ENCODE assay signal across 22 cellular contexts in the genomic region with DNA sequence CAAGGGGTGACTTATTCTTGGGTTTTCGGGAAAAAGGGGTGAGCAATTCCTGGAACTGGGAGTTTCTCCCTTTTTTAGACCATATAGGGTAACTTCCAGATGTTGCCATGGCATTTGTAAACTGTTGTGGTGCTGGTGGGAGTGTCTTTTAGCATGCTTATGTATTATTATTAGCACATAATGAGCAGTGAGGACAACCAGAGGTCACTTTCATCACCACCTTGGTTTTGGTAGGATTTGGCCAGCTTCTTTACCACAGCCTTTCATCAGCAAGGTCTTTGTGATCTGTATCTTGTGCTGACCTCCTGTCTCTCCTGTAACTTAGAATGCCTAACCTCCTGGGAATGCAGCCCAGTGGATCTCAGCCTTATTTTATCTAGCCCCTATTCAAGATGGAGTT. TPM values are rescaled to one million over a fixed set of nuclear protein-coding genes. Genes with fewer than 3 reads are reported as not detected.
"Had no signal": no experiment of that assay in that cellular context is flagged by ENCODE, and none has a peak within 500 bp of the region (broad histone marks: within the 10 kb centered on the region; RNA-seq: fewer than 3 reads in every experiment).

No MANE protein-coding gene starts in this region.

- H3K4me3 Mint-ChIP-seq: activated B cell treated with CpG ODN at 0.5 μM for 24 hours; activated CD4-positive, alpha-beta memory T cell treated with anti-CD3 and anti-CD28 coated beads for 36 hours; activated CD4-positive, alpha-beta T cell treated with anti-CD3 and anti-CD28 coated beads, Interleukin-2, amount 10 ng/mL, durations not matched to agents 7 days and 5 days; activated naive CD4-positive, alpha-beta T cell treated with anti-CD3 and anti-CD28 coated beads for 36 hours; activated naive CD8-positive, alpha-beta T cell; activated T-cell treated with anti-CD3 and anti-CD28 coated beads, Interleukin-2, amount 50 U/mL, for 4 hours; T-helper 17 cell had no signal

- H3K9me3 Mint-ChIP-seq: activated B cell treated with CpG ODN at 0.5 μM for 24 hours; activated CD4-positive, alpha-beta T cell treated with anti-CD3 and anti-CD28 coated beads, Interleukin-2, amount 10 ng/mL, durations not matched to agents 7 days and 5 days had no signal

- H3K9me3 ChIP-seq: Peyer's patch had no signal

- H3K36me3 Mint-ChIP-seq: activated CD4-positive, alpha-beta memory T cell treated with anti-CD3 and anti-CD28 coated beads for 36 hours; activated naive CD8-positive, alpha-beta T cell had no signal

- DNase-seq: activated B cell treated with CpG ODN at 0.5 μM for 24 hours; activated CD4-positive, alpha-beta memory T cell treated with anti-CD3 and anti-CD28 coated beads for 36 hours; activated CD4-positive, alpha-beta T cell treated with anti-CD3 and anti-CD28 coated beads for 1 hour; activated CD4-positive, alpha-beta T cell treated with anti-CD3 and anti-CD28 coated beads, Interleukin-2, amount 10 ng/mL, durations not matched to agents 7 days and 5 days; activated effector memory CD4-positive, alpha-beta T cell treated with anti-CD3 and anti-CD28 coated beads, Interleukin-2, amount 50 U/mL, for 16 hours; activated naive CD4-positive, alpha-beta T cell treated with anti-CD3 and anti-CD28 coated beads for 36 hours; activated T-cell treated with anti-CD3 and anti-CD28 coated beads, Interleukin-2, amount 50 U/mL, for 4 hours; brain microvascular endothelial cell; KBM-7; MM.1S; NCI-H1105; NCI-H1436; NCI-H187; NCI-H2081; NCI-H446; NCI-H524; Peyer's patch; SHP77 treated with DMSO at 0.1 percent for 48 hours; T-helper 17 cell; T1000 had no signal

- H3K27ac ChIP-seq: brain microvascular endothelial cell, cardiac muscle cell, Peyer's patch had no signal

- H3K36me3 ChIP-seq: brain microvascular endothelial cell, cardiac muscle cell, Peyer's patch had no signal

- H3K4me3 ChIP-seq: cardiac muscle cell, Peyer's patch had no signal

- H3K27ac Mint-ChIP-seq: activated B cell treated with CpG ODN at 0.5 μM for 24 hours; activated CD4-positive, alpha-beta memory T cell treated with anti-CD3 and anti-CD28 coated beads for 36 hours; activated CD4-positive, alpha-beta T cell treated with anti-CD3 and anti-CD28 coated beads, Interleukin-2, amount 10 ng/mL, durations not matched to agents 7 days and 5 days; activated naive CD4-positive, alpha-beta T cell treated with anti-CD3 and anti-CD28 coated beads for 36 hours; activated naive CD8-positive, alpha-beta T cell; T-helper 17 cell had no signal

- H3K4me1 Mint-ChIP-seq: activated B cell treated with CpG ODN at 0.5 μM for 24 hours; activated CD4-positive, alpha-beta T cell treated with anti-CD3 and anti-CD28 coated beads, Interleukin-2, amount 10 ng/mL, durations not matched to agents 7 days and 5 days; T-helper 17 cell had no signal

- H3K27me3 ChIP-seq: brain microvascular endothelial cell, cardiac muscle cell, Peyer's patch had no signal

- ATAC-seq: activated T-cell treated with anti-CD3 and anti-CD28 coated beads, Interleukin-2, amount 50 U/mL, for 4 hours; T-helper 17 cell had no signal

RNA-seq across cellular contexts. Expression of gene SPATA31C2, which starts 53.5 kb away (rescaled TPM):
- total RNA-seq: activated B cell treated with CpG ODN at 0.5 μM for 24 hours; activated CD4-positive, alpha-beta memory T cell treated with anti-CD3 and anti-CD28 coated beads for 36 hours; activated naive CD4-positive, alpha-beta T cell treated with anti-CD3 and anti-CD28 coated beads for 36 hours; cardiac muscle cell; Peyer's patch; T-helper 17 cell had no signal
- polyA plus RNA-seq: cardiac muscle cell had no signal
